Comparison of ENCODE assay signal across 24 cellular contexts in genomic region chr3:197856199-197856816, GRCh38.
"Had no signal": no experiment of that assay in that cellular context is flagged by ENCODE, and none has a peak within 500 bp of the region (broad histone marks: within the 10 kb centered on the region; RNA-seq: fewer than 3 reads in every experiment).

No MANE protein-coding gene starts in this region.

- H3K9me3 ChIP-seq: body of pancreas, prostate gland, right atrium auricular region, thyroid gland had no signal

- H3K4me1 Mint-ChIP-seq: activated naive CD8-positive, alpha-beta T cell treated with anti-CD3 and anti-CD28 coated beads, Interleukin-2, amount 10 ng/mL, durations not matched to agents 7 days and 5 days had no signal

- H3K27me3 ChIP-seq: body of pancreas, dorsolateral prefrontal cortex, right atrium auricular region, thyroid gland had no signal

- H3K4me3 ChIP-seq: body of pancreas, dorsolateral prefrontal cortex, lung, prostate gland, right atrium auricular region, thyroid gland had no signal

- H3K27ac ChIP-seq: body of pancreas, prostate gland, right atrium auricular region, thyroid gland had no signal

- H3K4me1 ChIP-seq: body of pancreas, prostate gland, right atrium auricular region, thyroid gland had no signal

- DNase-seq: activated CD4-positive, alpha-beta memory T cell treated with anti-CD3 and anti-CD28 coated beads for 36 hours; activated CD4-positive, alpha-beta T cell treated with anti-CD3 and anti-CD28 coated beads for 36 hours; activated naive CD4-positive, alpha-beta T cell; activated naive CD8-positive, alpha-beta T cell treated with anti-CD3 and anti-CD28 coated beads, Interleukin-2, amount 10 ng/mL, durations not matched to agents 7 days and 5 days; activated T-cell treated with anti-CD3 and anti-CD28 coated beads for 4 hours; amygdala; body of pancreas; caudate nucleus; dorsolateral prefrontal cortex; erythroblast; foreskin melanocyte; glutamatergic neuron; hippocampal formation; nephron progenitor cell; occipital lobe; stimulated activated CD4-positive, alpha-beta T cell treated with anti-CD3 and anti-CD28 coated beads, Interleukin-12 subunit alpha, Interleukin-12 subunit beta, amount 100 ng/mL, for 4 hours; stimulated activated CD4-positive, alpha-beta T cell treated with anti-CD3 and anti-CD28 coated beads, Interleukin-1b, Interleukin-23, amount 100 ng/mL, for 48 hours; stimulated activated CD8-positive, alpha-beta memory T cell treated with anti-CD3 and anti-CD28 coated beads, Interleukin-4, amount 100 ng/mL, for 48 hours; stimulated activated naive CD4-positive, alpha-beta T cell treated with Interleukin-2 at 50 U/mL for 16 hours; T-helper 2 cell; thyroid gland had no signal

- H3K36me3 ChIP-seq: prostate gland had no signal

- ATAC-seq: activated CD4-positive, alpha-beta T cell treated with anti-CD3 and anti-CD28 coated beads for 36 hours; body of pancreas had no signal

- H3K9me3 Mint-ChIP-seq: activated CD4-positive, alpha-beta memory T cell treated with anti-CD3 and anti-CD28 coated beads for 36 hours; activated naive CD8-positive, alpha-beta T cell treated with anti-CD3 and anti-CD28 coated beads, Interleukin-2, amount 10 ng/mL, durations not matched to agents 7 days and 5 days had no signal

- H3K27me3 Mint-ChIP-seq: activated CD4-positive, alpha-beta memory T cell treated with anti-CD3 and anti-CD28 coated beads for 36 hours; activated CD4-positive, alpha-beta T cell treated with anti-CD3 and anti-CD28 coated beads for 36 hours; activated naive CD8-positive, alpha-beta T cell treated with anti-CD3 and anti-CD28 coated beads, Interleukin-2, amount 10 ng/mL, durations not matched to agents 7 days and 5 days had no signal

- H3K27ac Mint-ChIP-seq: activated CD4-positive, alpha-beta memory T cell treated with anti-CD3 and anti-CD28 coated beads for 36 hours; activated CD4-positive, alpha-beta T cell treated with anti-CD3 and anti-CD28 coated beads for 36 hours; activated naive CD8-positive, alpha-beta T cell treated with anti-CD3 and anti-CD28 coated beads, Interleukin-2, amount 10 ng/mL, durations not matched to agents 7 days and 5 days had no signal

- H3K4me3 Mint-ChIP-seq: activated CD4-positive, alpha-beta memory T cell treated with anti-CD3 and anti-CD28 coated beads for 36 hours; activated CD4-positive, alpha-beta T cell treated with anti-CD3 and anti-CD28 coated beads for 36 hours; activated naive CD8-positive, alpha-beta T cell treated with anti-CD3 and anti-CD28 coated beads, Interleukin-2, amount 10 ng/mL, durations not matched to agents 7 days and 5 days; nephron progenitor cell had no signal
